8 cellular contexts compared by ENCODE assay signal in the genomic region with DNA sequence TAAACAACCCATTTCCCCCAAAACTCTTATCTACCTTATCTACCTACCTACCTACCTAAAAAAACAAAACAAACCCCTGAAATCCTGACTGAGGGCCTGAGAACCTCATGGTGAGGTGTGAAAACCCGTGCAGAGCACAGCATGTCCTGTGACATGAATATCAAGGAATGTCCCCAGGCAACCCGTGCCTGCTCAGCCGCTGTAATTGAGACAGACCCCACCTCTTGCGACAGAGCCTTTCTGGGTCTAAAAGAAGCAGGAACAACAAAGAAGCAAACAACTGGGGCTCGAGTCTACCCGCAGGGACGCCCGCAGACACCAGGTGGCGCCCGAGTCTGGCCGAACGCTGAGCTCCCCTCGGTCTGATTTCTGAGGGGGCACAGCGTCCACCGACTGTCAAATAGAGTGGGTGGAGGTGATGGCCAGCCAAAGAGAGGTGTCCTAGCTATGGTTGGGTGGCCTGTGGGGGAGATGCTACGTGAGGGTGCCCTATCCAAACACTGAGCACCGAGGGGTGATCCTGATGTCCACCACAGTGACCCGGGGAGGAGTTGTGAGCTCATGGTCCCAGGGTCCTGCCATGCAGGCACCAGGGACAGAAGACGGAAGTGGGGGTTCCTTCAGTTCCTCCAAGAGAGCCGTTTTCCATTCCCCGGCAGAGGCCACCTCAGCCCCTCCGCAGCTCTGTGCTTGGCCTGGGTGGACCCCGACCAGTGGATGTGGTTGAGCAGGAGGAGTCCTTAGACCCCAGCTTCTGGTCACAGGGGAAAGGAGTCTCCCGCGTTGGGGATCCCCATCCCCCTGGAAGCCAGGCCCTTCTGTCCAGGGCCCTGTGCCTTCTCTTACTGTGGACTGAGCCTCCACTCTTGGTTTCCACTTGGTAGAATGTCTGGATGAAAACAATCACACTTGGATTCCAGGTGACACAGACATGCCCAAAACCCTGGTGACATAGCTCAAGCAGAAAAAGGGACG.
A peak's percentile ranks its signal among the peaks of the same experiment; 100 is the strongest.
DNase-seq lines count a peak whose midpoint lies in the region; ATAC-seq and TF ChIP-seq lines count a peak whose summit lies in the region.

No MANE protein-coding gene starts in this region.

- TF ChIP-seq CTCF in GM13976 (IDR thresholded peaks at IDR 0.05; ENCODE audit: borderline replicate concordance, control extremely low read depth, extremely low read depth, insufficient read depth, missing control alignments) (peak; percentile 84), foreskin keratinocyte (conservative IDR thresholded peaks at IDR 0.05) (peak; percentile 95)

- in situ Hi-C loops in GM13976 (cut with MboI; ENCODE audit: low sequenced_read_pairs, unreplicated experiment), result loop anchor here (25.0 kb wide), 1 partner anchor 757 kb away; no protein-coding TSS in a partner anchor

- ATAC-seq in foreskin keratinocyte, result peak; percentile 63

- DNase-seq in GM13976 (ENCODE audit: low spot score), result peak; percentile 82
- peak; percentile 83 for DNase-seq in SIG-M5 treated with dmso at 0.1 percent for 504 hours (lab: John Stamatoyannopoulos, UW; ENCODE audit: unreplicated experiment)
- peak; percentile 68 for DNase-seq in activated T-helper 9 cell treated with anti-CD3 and anti-CD28 coated beads, Interleukin-2, amount 50 U/mL, for 16 hours (ENCODE audit: low read depth)
- no peak for DNase-seq in foreskin keratinocyte
- DNase-seq in nucleus accumbens (lab: John Stamatoyannopoulos, UW), result peak in 48 of 56 donors; percentile 4 to 84 (median 39)
- DNase-seq in superior temporal gyrus (ENCODE audit: extremely low spot score), result peak; percentile 78
- DNase-seq in cortex of kidney (lab: John Stamatoyannopoulos, UW), result no peak

- H3K27me3 ChIP-seq in foreskin keratinocyte, result no peaks in the 10 kb centered on the region

- TF ChIP-seq RAD21 in Ishikawa (IDR thresholded peaks at IDR 0.05; ENCODE audit: low read depth), result peak; percentile 93

- TF ChIP-seq EP300 in Ishikawa (IDR thresholded peaks at IDR 0.05; ENCODE audit: borderline replicate concordance), result no peak

- peak overlapping the region; percentile 73 for H3K27ac ChIP-seq in foreskin keratinocyte

- peaks cover 7% of the 10 kb centered on the region for H3K4me1 ChIP-seq in foreskin keratinocyte

TF ChIP-seq in Ishikawa, 13 proteins besides CTCF, POLR2A, EP300 and RAD21:
- TF ChIP-seq FOXM1 (IDR thresholded peaks at IDR 0.05; ENCODE audit: borderline replicate concordance, low read depth), result no peak
- no peak for TF ChIP-seq NFIC (IDR thresholded peaks at IDR 0.05)
- peak; percentile 85 for TF ChIP-seq CEBPB (IDR thresholded peaks at IDR 0.05)

Comparison
In these comparisons a context has a peak if more than half of its experiments do, and no peak if none do; other contexts are left out.
1. DNase-seq: peak in GM13976 (single experiment), SIG-M5 treated with dmso at 0.1 percent for 504 hours (single experiment), activated T-helper 9 cell treated with anti-CD3 and anti-CD28 coated beads, Interleukin-2, amount 50 U/mL, for 16 hours (single experiment), nucleus accumbens (48 of 56) and superior temporal gyrus (single experiment); none in foreskin keratinocyte (0 of 2) and cortex of kidney (single experiment).